1 cellular context compared by ENCODE assay signal in genomic region chr2:101157272-101157671, GRCh38.
TF ChIP-seq lines count a peak whose summit lies in the region.

No MANE protein-coding gene starts in this region.

TF ChIP-seq in GM23338, 12 proteins besides CTCF, POLR2A, EP300 and RAD21 (continued from another document):
- no peak for TF ChIP-seq REST (IDR thresholded peaks at IDR 0.05; ENCODE audit: unreplicated experiment)
- no peak for TF ChIP-seq EZH2 (IDR thresholded peaks at IDR 0.05; ENCODE audit: low read depth, unreplicated experiment)
- TF ChIP-seq EZH2phosphoT487 (IDR thresholded peaks at IDR 0.05; ENCODE audit: unreplicated experiment): no peak
- no peak for TF ChIP-seq NANOG (IDR thresholded peaks at IDR 0.05; ENCODE audit: borderline replicate concordance)
- no peak for TF ChIP-seq STAT1 (IDR thresholded peaks at IDR 0.05; ENCODE audit: unreplicated experiment)
- TF ChIP-seq ZNF331 (CRISPR knock-in tag; IDR thresholded peaks at IDR 0.05; ENCODE audit: low read depth): no peak
- no peak for TF ChIP-seq POLR2AphosphoS5 (IDR thresholded peaks at IDR 0.05; ENCODE audit: low read depth)
- no peak for TF ChIP-seq CREB1 (CRISPR knock-in tag; IDR thresholded peaks at IDR 0.05; ENCODE audit: low read depth)
- no peak for TF ChIP-seq ETS1 (IDR thresholded peaks at IDR 0.05)
